Comparison of ENCODE assay signal across 15 cellular contexts in genomic region chr3:196339493-196340254, GRCh38. TPM values are rescaled to one million over a fixed set of nuclear protein-coding genes. Genes with fewer than 3 reads are reported as not detected.
DNase-seq lines count a peak whose midpoint lies in the region; ATAC-seq, FAIRE-seq and TF ChIP-seq lines count a peak whose summit lies in the region.
"Had no signal": no experiment of that assay in that cellular context is flagged by ENCODE, and none has a peak within 500 bp of the region (broad histone marks: within the 10 kb centered on the region; RNA-seq: fewer than 3 reads in every experiment).

No MANE protein-coding gene starts in this region.

- CTCF ChIA-PET in CD4-positive, alpha-beta T cell (lab: Charles Lee) = no interaction called here

- POLR2A ChIA-PET in CD4-positive, alpha-beta T cell (lab: Charles Lee) = no interaction called here

- no peak overlapping the region for H2AFZ ChIP-seq in astrocyte (ENCODE audit: low read depth, low read length)

- H3K4me3 ChIP-seq in MG63 (no peak overlapping the region), astrocyte (ENCODE audit: insufficient read depth, low read depth, low read length) (no peak overlapping the region)
- H3K4me3 ChIP-seq: SK-N-MC had no signal

- H3K27me3 ChIP-seq in MG63 = no peaks in the 10 kb centered on the region
- no peaks in the 10 kb centered on the region for H3K27me3 ChIP-seq in astrocyte (ENCODE audit: insufficient read depth, low read length)
- no peaks in the 10 kb centered on the region for H3K27me3 ChIP-seq in CD4-positive, alpha-beta T cell (ENCODE audit: control insufficient read depth, insufficient read depth, low read length)

- H3K36me3 ChIP-seq in MG63 (no peaks in the 10 kb centered on the region), astrocyte (ENCODE audit: insufficient read depth, low read length) (no peaks in the 10 kb centered on the region)

- H3K27ac Mint-ChIP-seq in astrocyte (ENCODE audit: unreplicated experiment) = peak overlapping the region; percentile 77
- H3K27ac Mint-ChIP-seq in CD4-positive, alpha-beta T cell = no peak overlapping the region
- H3K27ac Mint-ChIP-seq: activated naive CD4-positive, alpha-beta T cell treated with anti-CD3 and anti-CD28 coated beads, Interleukin-2, amount 50 U/mL, for 24 hours had no signal

- H3K27ac ChIP-seq in astrocyte (ENCODE audit: low read depth, low read length) = peak overlapping the region; percentile 63
- no peak overlapping the region for H3K27ac ChIP-seq in CD4-positive, alpha-beta T cell (ENCODE audit: low read depth, low read length)
- H3K27ac ChIP-seq: SK-N-MC had no signal

- H3K4me1 ChIP-seq in astrocyte (ENCODE audit: insufficient read depth, low read length) = peaks cover 15% of the 10 kb centered on the region

- no peaks in the 10 kb centered on the region for H3K9me3 Mint-ChIP-seq in astrocyte (ENCODE audit: unreplicated experiment)
- no peaks in the 10 kb centered on the region for H3K9me3 Mint-ChIP-seq in CD4-positive, alpha-beta T cell
- H3K9me3 Mint-ChIP-seq: activated naive CD4-positive, alpha-beta T cell treated with anti-CD3 and anti-CD28 coated beads, Interleukin-2, amount 50 U/mL, for 24 hours had no signal

- H3K9me3 ChIP-seq in MG63 (no peaks in the 10 kb centered on the region), astrocyte (ENCODE audit: insufficient read depth, low read depth, low read length) (no peaks in the 10 kb centered on the region)
- no peaks in the 10 kb centered on the region for H3K9me3 ChIP-seq in CD4-positive, alpha-beta T cell (ENCODE audit: control insufficient read depth, low read length)

- H3K4me2 ChIP-seq in astrocyte (ENCODE audit: low read length) = no peak overlapping the region

- intact Hi-C loops in CD4-positive, alpha-beta T cell (cut with DNase I, micrococcal nuclease) = no loop called here

- no peaks in the 10 kb centered on the region for H3K27me3 Mint-ChIP-seq in astrocyte (ENCODE audit: low read depth, unreplicated experiment)
- H3K27me3 Mint-ChIP-seq in CD4-positive, alpha-beta T cell = no peaks in the 10 kb centered on the region
- H3K27me3 Mint-ChIP-seq: activated naive CD4-positive, alpha-beta T cell treated with anti-CD3 and anti-CD28 coated beads, Interleukin-2, amount 50 U/mL, for 24 hours had no signal

- peak overlapping the region; percentile 45 for H3K4me3 Mint-ChIP-seq in astrocyte (ENCODE audit: unreplicated experiment)
- H3K4me3 Mint-ChIP-seq in CD4-positive, alpha-beta T cell = no peak overlapping the region
- H3K4me3 Mint-ChIP-seq: activated naive CD4-positive, alpha-beta T cell treated with anti-CD3 and anti-CD28 coated beads, Interleukin-2, amount 50 U/mL, for 24 hours had no signal

- H3K79me2 ChIP-seq in astrocyte (ENCODE audit: insufficient read depth, low read length) = no peaks in the 10 kb centered on the region

- in situ Hi-C loops in G401 (cut with HindIII; ENCODE audit: low sequenced_read_pairs) = no loop called here

- peak overlapping the region; percentile 38 for H3K9ac ChIP-seq in astrocyte (ENCODE audit: low read length)

- H4K20me1 ChIP-seq in astrocyte (ENCODE audit: insufficient read depth, low read length) = no peaks in the 10 kb centered on the region

- DNase-seq in CD1c-positive myeloid dendritic cell (ENCODE audit: extremely low spot score) = peak; percentile 77
- peak; percentile 53 for DNase-seq in MG63
- peak; percentile 64 for DNase-seq in astrocyte (ENCODE audit: low read depth)
- DNase-seq in islet precursor cell = peak; percentile 66
- DNase-seq in inferior parietal cortex (ENCODE audit: extremely low spot score) = no peak
- no peak for DNase-seq in CD4-positive, alpha-beta T cell
- DNase-seq in G401 (ENCODE audit: low spot score) = no peak
- DNase-seq: activated CD4-positive, alpha-beta T cell treated with anti-CD3 and anti-CD28 coated beads, Interleukin-2, amount 50 U/mL, for 1 hour; effector CD8-positive, alpha-beta T cell; left cardiac atrium; NCI-H2171 treated with DMSO at 0.1 percent for 48 hours; stimulated activated naive CD4-positive, alpha-beta T cell treated with Interleukin-2 at 50 U/mL for 16 hours had no signal

- H3K36me3 Mint-ChIP-seq in astrocyte (ENCODE audit: low read depth, unreplicated experiment) = peaks cover 2% of the 10 kb centered on the region
- H3K36me3 Mint-ChIP-seq in CD4-positive, alpha-beta T cell (ENCODE audit: low read depth) = no peaks in the 10 kb centered on the region
- H3K36me3 Mint-ChIP-seq: activated naive CD4-positive, alpha-beta T cell treated with anti-CD3 and anti-CD28 coated beads, Interleukin-2, amount 50 U/mL, for 24 hours had no signal

- TF ChIP-seq CTCF in astrocyte (IDR thresholded peaks at IDR 0.05; ENCODE audit: insufficient read depth, low read depth, low read length) = no peak
- TF ChIP-seq CTCF in CD4-positive, alpha-beta T cell (IDR thresholded peaks at IDR 0.05) = no peak

- ATAC-seq in CD4-positive, alpha-beta T cell (ENCODE audit: poor library complexity) = no peak
- no peak for ATAC-seq in HG03135 (IDR thresholded peaks at IDR 0.05; ENCODE audit: unreplicated experiment)
- ATAC-seq: left cardiac atrium had no signal

- FAIRE-seq in astrocyte (lab: Jason Lieb, UNC) = no peak

- H3K4me1 Mint-ChIP-seq in astrocyte (ENCODE audit: low read depth, unreplicated experiment) = peaks cover 12% of the 10 kb centered on the region
- H3K4me1 Mint-ChIP-seq in CD4-positive, alpha-beta T cell (ENCODE audit: low read depth) = no peaks in the 10 kb centered on the region

RNA-seq across cellular contexts. Expression of gene TM4SF19, which starts 1.5 kb away (rescaled TPM):
- total RNA-seq in MG63 (2014; rRNA removed; shearing (Covaris generic); ENCODE audit: low replicate concordance) = not detected in 2 replicates
- 0.27 TPM in 1 of 2 replicates, not detected in the other for total RNA-seq in astrocyte
- total RNA-seq in CD4-positive, alpha-beta T cell = not detected
- total RNA-seq in G401 (2014; rRNA removed; shearing (Covaris generic)) = not detected in 2 replicates
- total RNA-seq: left cardiac atrium had no signal

RNA-seq across cellular contexts. Expression of gene DYNLT2B, which starts 21.6 kb away (rescaled TPM):
- 15.4 and 34.3 TPM in 2 replicates for total RNA-seq in MG63 (2014; rRNA removed; shearing (Covaris generic); ENCODE audit: low replicate concordance)
- 10.9 and 13.0 TPM in 2 replicates for total RNA-seq in astrocyte
- 1 to 10 TPM; 4.5 to 4.6 TPM for total RNA-seq in CD4-positive, alpha-beta T cell
- 6.6 and 8.8 TPM in 2 replicates for total RNA-seq in G401 (2014; rRNA removed; shearing (Covaris generic))

RNA-seq across cellular contexts. Expression of gene PCYT1A, which starts 52.1 kb away (rescaled TPM):
- 52.6 and 82.0 TPM in 2 replicates for total RNA-seq in MG63 (2014; rRNA removed; shearing (Covaris generic); ENCODE audit: low replicate concordance)
- total RNA-seq in astrocyte = 87.3 and 92.6 TPM in 2 replicates
- total RNA-seq in CD4-positive, alpha-beta T cell = 10 to 100 TPM; 49.8 to 54.7 TPM
- 41.4 and 47.9 TPM in 2 replicates for total RNA-seq in G401 (2014; rRNA removed; shearing (Covaris generic))

Comparison
In these comparisons a context has a peak if more than half of its experiments do, and no peak if none do; other contexts are left out.
1. DNase-seq: peak in CD1c-positive myeloid dendritic cell (single experiment), MG63 (single experiment), astrocyte (single experiment) and islet precursor cell (single experiment); none in inferior parietal cortex (single experiment), CD4-positive, alpha-beta T cell (0 of 10) and G401 (single experiment).